27 cellular contexts compared by ENCODE assay signal in genomic region chr12:43992856-43993255, GRCh38.
DNase-seq lines count a peak whose midpoint lies in the region; ATAC-seq lines count a peak whose summit lies in the region.
"Had no signal": no experiment of that assay in that cellular context is flagged by ENCODE, and none has a peak within 500 bp of the region (broad histone marks: within the 10 kb centered on the region; RNA-seq: fewer than 3 reads in every experiment).

No MANE protein-coding gene starts in this region.

- in situ Hi-C loops in SK-MEL-5 (cut with HindIII; ENCODE audit: low pct_unique_long_range_greater_than_20kb, low sequenced_read_pairs) = no loop called here

- ATAC-seq in HG02571 (IDR thresholded peaks at IDR 0.05; ENCODE audit: unreplicated experiment) = no peak
- ATAC-seq: A549; CD8-positive, alpha-beta T cell had no signal

- DNase-seq in COLO829 (ENCODE audit: low spot score) = peak; percentile 46
- DNase-seq in SK-MEL-5 (ENCODE audit: low read depth, low spot score) = peak; percentile 77
- peak; percentile 86 for DNase-seq in foreskin melanocyte
- DNase-seq in NCI-H128 (lab: John Stamatoyannopoulos, UW; ENCODE audit: unreplicated experiment) = no peak
- no peak for DNase-seq in Ammon's horn (ENCODE audit: low spot score)
- DNase-seq: 8988T; ACHN; AML-193; BE2C; C1 segment of cervical spinal cord; Caco-2; Calu3; CD4-positive, alpha-beta memory T cell; CD4-positive, alpha-beta T cell; CD4-positive, CD25-positive, alpha-beta regulatory T cell; CD8-positive, alpha-beta memory T cell; CD8-positive, alpha-beta T cell; COR-L47; DMS 273 treated with DMSO at 0.1 percent for 48 hours; DMS153; DMS53; DMS79; DMS79 treated with DMSO at 0.1 percent for 48 hours; DND-41; EL had no signal

Comparison
In these comparisons a context has a peak if more than half of its experiments do, and no peak if none do; other contexts are left out.
1. DNase-seq: peak in COLO829 (single experiment), SK-MEL-5 (single experiment) and foreskin melanocyte (single experiment); none in NCI-H128 (single experiment) and Ammon's horn (single experiment).